ENCODE assay signal across 1 cellular context in the genomic region with DNA sequence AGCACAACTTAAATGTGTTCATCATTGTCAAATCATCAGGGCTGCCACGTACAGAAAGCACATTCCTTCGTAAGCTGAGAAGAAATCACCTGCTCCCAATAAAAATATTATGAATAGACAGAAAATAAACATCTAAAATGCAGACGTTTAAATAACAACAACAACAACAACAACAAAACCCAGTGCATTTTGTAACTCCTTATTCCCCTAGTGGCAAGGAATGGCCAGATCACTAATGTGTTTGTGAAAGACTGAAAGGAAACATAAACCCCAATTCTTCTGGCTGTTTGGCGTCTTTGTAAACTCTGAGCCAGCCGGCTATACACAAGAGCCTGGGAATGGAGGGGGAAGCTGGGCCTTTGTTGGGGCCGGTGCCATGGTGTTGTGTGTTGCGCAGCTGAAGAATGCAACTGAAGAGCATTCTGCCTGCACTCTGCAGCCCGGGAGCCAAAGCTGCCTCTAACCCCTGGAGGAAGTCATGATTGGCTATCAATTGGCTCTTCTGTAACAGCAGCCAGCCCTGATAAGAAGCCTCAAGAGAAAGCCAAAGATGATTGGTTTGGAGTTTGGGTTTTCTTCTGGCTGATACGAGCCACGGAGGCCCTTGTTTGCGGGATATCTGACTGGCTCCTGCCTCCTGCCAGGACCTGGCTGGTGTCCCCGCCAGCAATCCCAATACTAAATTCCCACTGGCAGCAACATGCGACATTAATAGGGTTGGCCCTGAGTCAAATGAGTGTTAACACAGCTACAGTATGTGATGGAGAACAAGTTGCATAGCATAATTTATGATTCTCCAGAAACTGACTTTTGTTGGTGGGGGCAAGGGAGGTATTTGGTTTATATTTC.
TF ChIP-seq lines count a peak whose summit lies in the region.

No MANE protein-coding gene starts in this region.

TF ChIP-seq in WTC11, 78 proteins besides CTCF, POLR2A, EP300 and RAD21 (continued from another document):
- TF ChIP-seq, protein P1, sequence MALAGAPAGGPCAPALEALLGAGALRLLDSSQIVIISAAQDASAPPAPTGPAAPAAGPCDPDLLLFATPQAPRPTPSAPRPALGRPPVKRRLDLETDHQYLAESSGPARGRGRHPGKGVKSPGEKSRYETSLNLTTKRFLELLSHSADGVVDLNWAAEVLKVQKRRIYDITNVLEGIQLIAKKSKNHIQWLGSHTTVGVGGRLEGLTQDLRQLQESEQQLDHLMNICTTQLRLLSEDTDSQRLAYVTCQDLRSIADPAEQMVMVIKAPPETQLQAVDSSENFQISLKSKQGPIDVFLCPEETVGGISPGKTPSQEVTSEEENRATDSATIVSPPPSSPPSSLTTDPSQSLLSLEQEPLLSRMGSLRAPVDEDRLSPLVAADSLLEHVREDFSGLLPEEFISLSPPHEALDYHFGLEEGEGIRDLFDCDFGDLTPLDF (CRISPR knock-in tag; IDR thresholded peaks at IDR 0.05): no peak
- TF ChIP-seq, protein P2, sequence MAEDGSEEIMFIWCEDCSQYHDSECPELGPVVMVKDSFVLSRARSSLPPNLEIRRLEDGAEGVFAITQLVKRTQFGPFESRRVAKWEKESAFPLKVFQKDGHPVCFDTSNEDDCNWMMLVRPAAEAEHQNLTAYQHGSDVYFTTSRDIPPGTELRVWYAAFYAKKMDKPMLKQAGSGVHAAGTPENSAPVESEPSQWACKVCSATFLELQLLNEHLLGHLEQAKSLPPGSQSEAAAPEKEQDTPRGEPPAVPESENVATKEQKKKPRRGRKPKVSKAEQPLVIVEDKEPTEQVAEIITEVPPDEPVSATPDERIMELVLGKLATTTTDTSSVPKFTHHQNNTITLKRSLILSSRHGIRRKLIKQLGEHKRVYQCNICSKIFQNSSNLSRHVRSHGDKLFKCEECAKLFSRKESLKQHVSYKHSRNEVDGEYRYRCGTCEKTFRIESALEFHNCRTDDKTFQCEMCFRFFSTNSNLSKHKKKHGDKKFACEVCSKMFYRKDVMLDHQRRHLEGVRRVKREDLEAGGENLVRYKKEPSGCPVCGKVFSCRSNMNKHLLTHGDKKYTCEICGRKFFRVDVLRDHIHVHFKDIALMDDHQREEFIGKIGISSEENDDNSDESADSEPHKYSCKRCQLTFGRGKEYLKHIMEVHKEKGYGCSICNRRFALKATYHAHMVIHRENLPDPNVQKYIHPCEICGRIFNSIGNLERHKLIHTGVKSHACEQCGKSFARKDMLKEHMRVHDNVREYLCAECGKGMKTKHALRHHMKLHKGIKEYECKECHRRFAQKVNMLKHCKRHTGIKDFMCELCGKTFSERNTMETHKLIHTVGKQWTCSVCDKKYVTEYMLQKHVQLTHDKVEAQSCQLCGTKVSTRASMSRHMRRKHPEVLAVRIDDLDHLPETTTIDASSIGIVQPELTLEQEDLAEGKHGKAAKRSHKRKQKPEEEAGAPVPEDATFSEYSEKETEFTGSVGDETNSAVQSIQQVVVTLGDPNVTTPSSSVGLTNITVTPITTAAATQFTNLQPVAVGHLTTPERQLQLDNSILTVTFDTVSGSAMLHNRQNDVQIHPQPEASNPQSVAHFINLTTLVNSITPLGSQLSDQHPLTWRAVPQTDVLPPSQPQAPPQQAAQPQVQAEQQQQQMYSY (CRISPR knock-in tag; IDR thresholded peaks at IDR 0.05): no peak
- TF ChIP-seq RELA (CRISPR knock-in tag; IDR thresholded peaks at IDR 0.05; ENCODE audit: borderline replicate concordance): no peak
